In genomic region chr1:185646202-185646683, GRCh38 we compare ENCODE assay signal across 1 cellular context.
TF ChIP-seq lines count a peak whose summit lies in the region.

No MANE protein-coding gene starts in this region.

TF ChIP-seq in HEK293, 187 proteins besides CTCF, POLR2A, EP300 and RAD21 (continued from another document and continues in another):
- TF ChIP-seq ZNF449 (tag by site-specific recombination; IDR thresholded peaks at IDR 0.05) = no peak
- TF ChIP-seq GLIS2 (tag by site-specific recombination; IDR thresholded peaks at IDR 0.05) = no peak
- TF ChIP-seq ZBTB21 (tag by site-specific recombination; IDR thresholded peaks at IDR 0.05) = no peak
- TF ChIP-seq ZBTB48 (tag by site-specific recombination; IDR thresholded peaks at IDR 0.05) = no peak
- TF ChIP-seq ZBTB1 (tag by site-specific recombination; IDR thresholded peaks at IDR 0.05) = no peak
- TF ChIP-seq ZBTB44 (tag by site-specific recombination; IDR thresholded peaks at IDR 0.05) = peak; percentile 52; the same call in 1 of the 2 replicates
- no peak for TF ChIP-seq ZSCAN4 (tag by site-specific recombination; IDR thresholded peaks at IDR 0.05)
- TF ChIP-seq ZNF76 (tag by site-specific recombination; IDR thresholded peaks at IDR 0.05; ENCODE audit: borderline replicate concordance, low read depth) = peak; percentile 73; the same call in 1 of the 2 replicates
- TF ChIP-seq ZNF501 (tag by site-specific recombination; IDR thresholded peaks at IDR 0.05) = no peak
- no peak for TF ChIP-seq ZNF169 (tag by site-specific recombination; IDR thresholded peaks at IDR 0.05)
- no peak for TF ChIP-seq PRDM2 (tag by site-specific recombination; IDR thresholded peaks at IDR 0.05; ENCODE audit: borderline replicate concordance)
- no peak for TF ChIP-seq ZNF610 (tag by site-specific recombination; IDR thresholded peaks at IDR 0.05; ENCODE audit: borderline replicate concordance)
- TF ChIP-seq ZNF426 (tag by site-specific recombination; IDR thresholded peaks at IDR 0.05) = no peak
- TF ChIP-seq ZNF280C (tag by site-specific recombination; IDR thresholded peaks at IDR 0.05) = no peak
- no peak for TF ChIP-seq ZXDB (tag by site-specific recombination; IDR thresholded peaks at IDR 0.05)
- no peak for TF ChIP-seq ZNF174 (tag by site-specific recombination; IDR thresholded peaks at IDR 0.05)
- TF ChIP-seq SP7 (tag by site-specific recombination; IDR thresholded peaks at IDR 0.05) = no peak
- TF ChIP-seq ZNF692 (tag by site-specific recombination; IDR thresholded peaks at IDR 0.05) = 0 out of 2 replicates have a peak, but pooled peaks have one; percentile 27
- TF ChIP-seq ZNF354C (tag by site-specific recombination; IDR thresholded peaks at IDR 0.05; ENCODE audit: borderline replicate concordance, low read depth) = no peak
- no peak for TF ChIP-seq ZNF561 (tag by site-specific recombination; IDR thresholded peaks at IDR 0.05; ENCODE audit: borderline replicate concordance)
- no peak for TF ChIP-seq ZNF513 (tag by site-specific recombination; IDR thresholded peaks at IDR 0.05)
- no peak for TF ChIP-seq ZNF184 (tag by site-specific recombination; IDR thresholded peaks at IDR 0.05)
- TF ChIP-seq ZNF37A (tag by site-specific recombination; IDR thresholded peaks at IDR 0.05) = no peak
- TF ChIP-seq ZNF701 (tag by site-specific recombination; IDR thresholded peaks at IDR 0.05) = no peak
- no peak for TF ChIP-seq ZNF837 (tag by site-specific recombination; IDR thresholded peaks at IDR 0.05)
- no peak for TF ChIP-seq ZNF214 (tag by site-specific recombination; IDR thresholded peaks at IDR 0.05; ENCODE audit: borderline replicate concordance)
- TF ChIP-seq ZNF558 (tag by site-specific recombination; IDR thresholded peaks at IDR 0.05) = no peak
- TF ChIP-seq ZNF155 (tag by site-specific recombination; IDR thresholded peaks at IDR 0.05) = no peak
- no peak for TF ChIP-seq ZNF114 (tag by site-specific recombination; IDR thresholded peaks at IDR 0.05)
- TF ChIP-seq ZNF654 (tag by site-specific recombination; IDR thresholded peaks at IDR 0.05; ENCODE audit: low read depth) = no peak
- no peak for TF ChIP-seq HOXA7 (CRISPR knock-in tag; IDR thresholded peaks at IDR 0.05; ENCODE audit: borderline replicate concordance)
- no peak for TF ChIP-seq ZNF24 (tag by site-specific recombination; IDR thresholded peaks at IDR 0.05)
- TF ChIP-seq ZNF747 (tag by site-specific recombination; IDR thresholded peaks at IDR 0.05) = no peak
- TF ChIP-seq PRDM10 (tag by site-specific recombination; IDR thresholded peaks at IDR 0.05) = no peak
- TF ChIP-seq ZNF133 (tag by site-specific recombination; IDR thresholded peaks at IDR 0.05) = no peak
- TF ChIP-seq ZNF549 (tag by site-specific recombination; IDR thresholded peaks at IDR 0.05) = no peak
- TF ChIP-seq MEIS1 (CRISPR knock-in tag; IDR thresholded peaks at IDR 0.05; ENCODE audit: borderline replicate concordance) = 0 out of 2 replicates have a peak, but pooled peaks have one; percentile 29
- no peak for TF ChIP-seq SETDB1 (IDR thresholded peaks at IDR 0.05; ENCODE audit: insufficient read length, low read length)
- peak; percentile 21; the same call in 1 of the 2 replicates for TF ChIP-seq ZNF335 (tag by site-specific recombination; conservative IDR thresholded peaks at IDR 0.05)
- TF ChIP-seq ZBTB26 (tag by site-specific recombination; optimal IDR thresholded peaks at IDR 0.05) = no peak
- TF ChIP-seq ZNF157 (tag by site-specific recombination; IDR thresholded peaks at IDR 0.05) = no peak
- no peak for TF ChIP-seq YY1 (tag by site-specific recombination; IDR thresholded peaks at IDR 0.05)
